ENCODE assay signal across 8 cellular contexts in the genomic region with DNA sequence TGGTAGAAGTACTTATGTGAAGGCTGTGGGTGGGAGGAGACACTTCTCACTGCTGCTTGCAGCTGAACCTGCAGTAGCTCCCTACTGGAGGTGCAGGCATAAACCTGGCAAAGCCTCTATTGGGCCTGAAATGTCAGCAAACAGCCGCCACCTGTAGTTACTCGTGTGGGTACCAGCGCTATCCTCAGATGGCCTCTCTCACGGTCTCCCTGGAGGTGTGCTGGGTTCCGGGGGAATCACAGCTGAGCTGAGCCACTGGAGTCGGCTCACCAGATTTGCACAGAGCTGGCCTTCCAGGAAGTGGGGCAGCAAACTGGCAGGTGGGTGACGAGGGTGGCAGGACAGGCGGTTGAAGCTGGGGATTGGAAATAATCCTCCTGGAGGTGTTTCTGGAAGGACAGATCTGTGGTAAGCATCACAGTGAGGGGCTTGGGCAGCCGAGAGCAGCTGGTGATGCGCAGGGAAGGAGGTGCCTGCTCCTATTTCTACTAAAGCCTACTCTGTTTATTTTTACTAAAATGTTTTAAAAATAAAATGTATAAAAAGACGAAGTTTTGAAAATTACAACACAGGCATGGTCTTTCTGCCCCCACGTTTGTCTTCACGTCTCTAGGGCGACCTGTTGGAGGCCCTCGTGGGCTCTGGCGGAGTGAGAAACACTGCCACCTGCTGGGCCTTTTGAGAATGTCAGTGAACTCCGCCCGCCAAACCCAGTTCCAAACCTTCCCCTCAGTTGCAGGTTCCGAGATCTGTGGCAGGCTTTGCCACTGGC.
DNase-seq lines count a peak whose midpoint lies in the region; ATAC-seq, FAIRE-seq and TF ChIP-seq lines count a peak whose summit lies in the region.

No MANE protein-coding gene starts in this region.

- intact Hi-C loops in lower leg skin (cut with DNase I; ENCODE audit: low total_unique reads) = loop anchor here (5.0 kb wide), 1 partner anchor 99 kb away; no protein-coding TSS in a partner anchor

- H3K4me3 ChIP-seq in lower leg skin (ENCODE audit: low read depth, poor library complexity, severe bottlenecking) = no peak overlapping the region

- peak in 1 of 3 donors; percentile 36 for TF ChIP-seq CTCF in lower leg skin (IDR thresholded peaks at IDR 0.05)

- WGBS in lower leg skin, 2 donors = 36 to 42% methylated on average over 19 of the region's 19 CpGs

- peak; percentile 82 for FAIRE-seq in G401.6 (lab: Jason Lieb, UNC)

- peak; percentile 66 for ATAC-seq in HG02981 (IDR thresholded peaks at IDR 0.05; ENCODE audit: unreplicated experiment)

- TF ChIP-seq POLR2A in lower leg skin (IDR thresholded peaks at IDR 0.05) = no peak

- DNase-seq in NCI-H526 (lab: John Stamatoyannopoulos, UW) (peak; percentile 18 to 74), dermis blood vessel endothelial cell (peak; percentile 73), lower leg skin (ENCODE audit: low spot score in 2 of 2) (peak; percentile 46 to 94), GOT3 (lab: John Stamatoyannopoulos, UW) (no peak)
- peak; percentile 70 for DNase-seq in activated CD4-positive, alpha-beta T cell treated with anti-CD3 and anti-CD28 coated beads, Interleukin-2, amount 50 U/mL, for 1 hour
- DNase-seq in stimulated activated CD4-positive, alpha-beta T cell treated with anti-CD3 and anti-CD28 coated beads, TNF-alpha, amount 100 ng/mL, for 4 hours (ENCODE audit: low read depth in 3 of 3) = peak; percentile 35 to 44 (median 41)
